36 cellular contexts compared by ENCODE assay signal in the genomic region with DNA sequence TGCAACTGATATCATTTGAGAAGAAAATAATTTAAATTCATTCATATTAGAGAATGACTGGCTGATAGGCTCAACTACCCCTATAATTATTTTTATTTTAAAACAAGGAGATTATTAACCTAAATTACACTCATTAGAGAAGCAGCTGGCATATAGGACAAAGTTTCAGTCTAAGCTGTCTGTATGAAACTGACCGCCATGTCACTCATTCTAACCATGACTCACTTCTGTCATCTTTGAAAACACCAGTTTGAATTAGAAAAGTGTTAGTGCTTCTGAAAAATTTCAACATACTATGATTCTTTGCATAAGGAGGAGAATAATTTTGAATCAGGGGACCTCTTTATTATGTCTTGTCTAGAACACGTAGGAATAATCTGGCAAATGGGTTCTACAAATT.
"Had no signal": no experiment of that assay in that cellular context is flagged by ENCODE, and none has a peak within 500 bp of the region (broad histone marks: within the 10 kb centered on the region; RNA-seq: fewer than 3 reads in every experiment).

No MANE protein-coding gene starts in this region.

- H3K9ac ChIP-seq: KMS-11 had no signal

- H3K27me3 ChIP-seq: MG63 had no signal

- H3K4me2 ChIP-seq: KMS-11 had no signal

- DNase-seq: Karpas-422, Kasumi-1, KG1, MG63, MM.1S, MV-4-11, NCI-H1048, NCI-H1092, NCI-H1092 treated with DMSO at 0.1 percent for 48 hours, NCI-H1105, NCI-H1105 treated with DMSO at 0.1 percent for 48 hours, NCI-H1417, NCI-H1417 treated with DMSO at 0.1 percent for 48 hours, NCI-H1436, NCI-H1436 treated with DMSO at 0.1 percent for 48 hours, NCI-H146, NCI-H1694, NCI-H1694 treated with DMSO at 0.1 percent for 48 hours, NCI-H187, NCI-H187 treated with DMSO at 0.1 percent for 48 hours, NCI-H1930, NCI-H2029, NCI-H2029 treated with DMSO at 0.1 percent for 48 hours, NCI-H2081, NCI-H2081 treated with DMSO at 0.1 percent for 48 hours, NCI-H2107, NCI-H2171, NCI-H2171 treated with DMSO at 0.1 percent for 48 hours, NCI-H2227 treated with DMSO at 0.1 percent for 48 hours, NCI-H226, NCI-H345, NCI-H446, NCI-H446 treated with DMSO at 0.1 percent for 48 hours, NCI-H510A, NCI-H510A treated with DMSO at 0.1 percent for 48 hours had no signal

- H3K4me3 ChIP-seq: MG63 had no signal

- H3K27ac ChIP-seq: KMS-11 had no signal

- H3K9me3 ChIP-seq: MG63 had no signal

- H3K36me3 ChIP-seq: MG63 had no signal
